ENCODE assay signal across 1 cellular context in the genomic region with DNA sequence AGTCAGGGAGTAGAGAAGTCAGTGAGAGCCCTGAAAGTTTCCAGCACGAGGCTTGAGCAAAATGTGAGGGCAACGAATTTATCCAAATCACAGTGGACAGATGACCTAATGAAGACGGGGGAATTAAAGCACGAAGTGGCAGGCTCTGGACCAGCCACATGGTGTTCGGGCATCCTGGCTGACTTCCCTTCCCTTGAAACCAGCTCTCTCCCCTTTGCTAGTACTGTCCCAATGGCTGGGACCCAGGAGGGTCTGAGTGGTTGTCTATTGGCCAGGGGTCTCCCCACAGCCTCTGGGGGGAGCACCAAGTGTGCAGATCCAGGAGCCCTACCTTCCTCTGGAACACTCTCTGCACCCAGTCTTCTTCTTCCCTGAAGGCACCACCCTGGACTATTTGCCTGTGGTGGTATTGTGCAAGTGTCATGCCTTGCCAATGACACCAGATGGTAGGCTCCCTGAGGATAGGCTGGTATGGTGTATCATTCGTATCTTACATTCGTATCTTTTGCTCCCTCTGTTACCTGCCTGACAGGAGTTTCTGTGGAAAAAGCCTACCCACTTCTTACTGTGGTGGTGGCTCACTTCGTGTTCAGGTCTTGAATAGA.
TF ChIP-seq lines count a peak whose summit lies in the region.

No MANE protein-coding gene starts in this region.

TF ChIP-seq in GM23338, 12 proteins besides CTCF, POLR2A, EP300 and RAD21 (continued from another document):
- TF ChIP-seq, protein P1, sequence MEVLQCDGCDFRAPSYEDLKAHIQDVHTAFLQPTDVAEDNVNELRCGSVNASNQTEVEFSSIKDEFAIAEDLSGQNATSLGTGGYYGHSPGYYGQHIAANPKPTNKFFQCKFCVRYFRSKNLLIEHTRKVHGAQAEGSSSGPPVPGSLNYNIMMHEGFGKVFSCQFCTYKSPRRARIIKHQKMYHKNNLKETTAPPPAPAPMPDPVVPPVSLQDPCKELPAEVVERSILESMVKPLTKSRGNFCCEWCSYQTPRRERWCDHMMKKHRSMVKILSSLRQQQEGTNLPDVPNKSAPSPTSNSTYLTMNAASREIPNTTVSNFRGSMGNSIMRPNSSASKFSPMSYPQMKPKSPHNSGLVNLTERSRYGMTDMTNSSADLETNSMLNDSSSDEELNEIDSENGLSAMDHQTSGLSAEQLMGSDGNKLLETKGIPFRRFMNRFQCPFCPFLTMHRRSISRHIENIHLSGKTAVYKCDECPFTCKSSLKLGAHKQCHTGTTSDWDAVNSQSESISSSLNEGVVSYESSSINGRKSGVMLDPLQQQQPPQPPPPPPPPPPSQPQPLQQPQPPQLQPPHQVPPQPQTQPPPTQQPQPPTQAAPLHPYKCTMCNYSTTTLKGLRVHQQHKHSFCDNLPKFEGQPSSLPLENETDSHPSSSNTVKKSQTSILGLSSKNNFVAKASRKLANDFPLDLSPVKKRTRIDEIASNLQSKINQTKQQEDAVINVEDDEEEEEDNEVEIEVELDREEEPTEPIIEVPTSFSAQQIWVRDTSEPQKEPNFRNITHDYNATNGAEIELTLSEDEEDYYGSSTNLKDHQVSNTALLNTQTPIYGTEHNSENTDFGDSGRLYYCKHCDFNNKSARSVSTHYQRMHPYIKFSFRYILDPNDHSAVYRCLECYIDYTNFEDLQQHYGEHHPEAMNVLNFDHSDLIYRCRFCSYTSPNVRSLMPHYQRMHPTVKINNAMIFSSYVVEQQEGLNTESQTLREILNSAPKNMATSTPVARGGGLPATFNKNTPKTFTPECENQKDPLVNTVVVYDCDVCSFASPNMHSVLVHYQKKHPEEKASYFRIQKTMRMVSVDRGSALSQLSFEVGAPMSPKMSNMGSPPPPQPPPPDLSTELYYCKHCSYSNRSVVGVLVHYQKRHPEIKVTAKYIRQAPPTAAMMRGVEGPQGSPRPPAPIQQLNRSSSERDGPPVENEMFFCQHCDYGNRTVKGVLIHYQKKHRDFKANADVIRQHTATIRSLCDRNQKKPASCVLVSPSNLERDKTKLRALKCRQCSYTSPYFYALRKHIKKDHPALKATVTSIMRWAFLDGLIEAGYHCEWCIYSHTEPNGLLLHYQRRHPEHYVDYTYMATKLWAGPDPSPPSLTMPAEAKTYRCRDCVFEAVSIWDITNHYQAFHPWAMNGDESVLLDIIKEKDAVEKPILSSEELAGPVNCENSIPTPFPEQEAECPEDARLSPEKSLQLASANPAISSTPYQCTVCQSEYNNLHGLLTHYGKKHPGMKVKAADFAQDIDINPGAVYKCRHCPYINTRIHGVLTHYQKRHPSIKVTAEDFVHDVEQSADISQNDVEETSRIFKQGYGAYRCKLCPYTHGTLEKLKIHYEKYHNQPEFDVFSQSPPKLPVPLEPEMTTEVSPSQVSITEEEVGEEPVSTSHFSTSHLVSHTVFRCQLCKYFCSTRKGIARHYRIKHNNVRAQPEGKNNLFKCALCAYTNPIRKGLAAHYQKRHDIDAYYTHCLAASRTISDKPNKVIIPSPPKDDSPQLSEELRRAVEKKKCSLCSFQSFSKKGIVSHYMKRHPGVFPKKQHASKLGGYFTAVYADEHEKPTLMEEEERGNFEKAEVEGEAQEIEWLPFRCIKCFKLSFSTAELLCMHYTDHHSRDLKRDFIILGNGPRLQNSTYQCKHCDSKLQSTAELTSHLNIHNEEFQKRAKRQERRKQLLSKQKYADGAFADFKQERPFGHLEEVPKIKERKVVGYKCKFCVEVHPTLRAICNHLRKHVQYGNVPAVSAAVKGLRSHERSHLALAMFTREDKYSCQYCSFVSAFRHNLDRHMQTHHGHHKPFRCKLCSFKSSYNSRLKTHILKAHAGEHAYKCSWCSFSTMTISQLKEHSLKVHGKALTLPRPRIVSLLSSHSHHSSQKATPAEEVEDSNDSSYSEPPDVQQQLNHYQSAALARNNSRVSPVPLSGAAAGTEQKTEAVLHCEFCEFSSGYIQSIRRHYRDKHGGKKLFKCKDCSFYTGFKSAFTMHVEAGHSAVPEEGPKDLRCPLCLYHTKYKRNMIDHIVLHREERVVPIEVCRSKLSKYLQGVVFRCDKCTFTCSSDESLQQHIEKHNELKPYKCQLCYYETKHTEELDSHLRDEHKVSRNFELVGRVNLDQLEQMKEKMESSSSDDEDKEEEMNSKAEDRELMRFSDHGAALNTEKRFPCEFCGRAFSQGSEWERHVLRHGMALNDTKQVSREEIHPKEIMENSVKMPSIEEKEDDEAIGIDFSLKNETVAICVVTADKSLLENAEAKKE (CRISPR knock-in tag; IDR thresholded peaks at IDR 0.05): no peak
- TF ChIP-seq CREB1 (CRISPR knock-in tag; IDR thresholded peaks at IDR 0.05; ENCODE audit: low read depth) (no peak), POLR2AphosphoS5 (IDR thresholded peaks at IDR 0.05; ENCODE audit: low read depth) (no peak), EZH2 (IDR thresholded peaks at IDR 0.05; ENCODE audit: low read depth, unreplicated experiment) (no peak), NANOG (IDR thresholded peaks at IDR 0.05; ENCODE audit: borderline replicate concordance) (no peak), ZNF114 (CRISPR knock-in tag; IDR thresholded peaks at IDR 0.05) (no peak), STAT1 (IDR thresholded peaks at IDR 0.05; ENCODE audit: unreplicated experiment) (no peak), ZNF331 (CRISPR knock-in tag; IDR thresholded peaks at IDR 0.05; ENCODE audit: low read depth) (no peak)
- TF ChIP-seq, protein P2, sequence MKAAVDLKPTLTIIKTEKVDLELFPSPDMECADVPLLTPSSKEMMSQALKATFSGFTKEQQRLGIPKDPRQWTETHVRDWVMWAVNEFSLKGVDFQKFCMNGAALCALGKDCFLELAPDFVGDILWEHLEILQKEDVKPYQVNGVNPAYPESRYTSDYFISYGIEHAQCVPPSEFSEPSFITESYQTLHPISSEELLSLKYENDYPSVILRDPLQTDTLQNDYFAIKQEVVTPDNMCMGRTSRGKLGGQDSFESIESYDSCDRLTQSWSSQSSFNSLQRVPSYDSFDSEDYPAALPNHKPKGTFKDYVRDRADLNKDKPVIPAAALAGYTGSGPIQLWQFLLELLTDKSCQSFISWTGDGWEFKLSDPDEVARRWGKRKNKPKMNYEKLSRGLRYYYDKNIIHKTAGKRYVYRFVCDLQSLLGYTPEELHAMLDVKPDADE (IDR thresholded peaks at IDR 0.05): no peak
- TF ChIP-seq, protein P3, sequence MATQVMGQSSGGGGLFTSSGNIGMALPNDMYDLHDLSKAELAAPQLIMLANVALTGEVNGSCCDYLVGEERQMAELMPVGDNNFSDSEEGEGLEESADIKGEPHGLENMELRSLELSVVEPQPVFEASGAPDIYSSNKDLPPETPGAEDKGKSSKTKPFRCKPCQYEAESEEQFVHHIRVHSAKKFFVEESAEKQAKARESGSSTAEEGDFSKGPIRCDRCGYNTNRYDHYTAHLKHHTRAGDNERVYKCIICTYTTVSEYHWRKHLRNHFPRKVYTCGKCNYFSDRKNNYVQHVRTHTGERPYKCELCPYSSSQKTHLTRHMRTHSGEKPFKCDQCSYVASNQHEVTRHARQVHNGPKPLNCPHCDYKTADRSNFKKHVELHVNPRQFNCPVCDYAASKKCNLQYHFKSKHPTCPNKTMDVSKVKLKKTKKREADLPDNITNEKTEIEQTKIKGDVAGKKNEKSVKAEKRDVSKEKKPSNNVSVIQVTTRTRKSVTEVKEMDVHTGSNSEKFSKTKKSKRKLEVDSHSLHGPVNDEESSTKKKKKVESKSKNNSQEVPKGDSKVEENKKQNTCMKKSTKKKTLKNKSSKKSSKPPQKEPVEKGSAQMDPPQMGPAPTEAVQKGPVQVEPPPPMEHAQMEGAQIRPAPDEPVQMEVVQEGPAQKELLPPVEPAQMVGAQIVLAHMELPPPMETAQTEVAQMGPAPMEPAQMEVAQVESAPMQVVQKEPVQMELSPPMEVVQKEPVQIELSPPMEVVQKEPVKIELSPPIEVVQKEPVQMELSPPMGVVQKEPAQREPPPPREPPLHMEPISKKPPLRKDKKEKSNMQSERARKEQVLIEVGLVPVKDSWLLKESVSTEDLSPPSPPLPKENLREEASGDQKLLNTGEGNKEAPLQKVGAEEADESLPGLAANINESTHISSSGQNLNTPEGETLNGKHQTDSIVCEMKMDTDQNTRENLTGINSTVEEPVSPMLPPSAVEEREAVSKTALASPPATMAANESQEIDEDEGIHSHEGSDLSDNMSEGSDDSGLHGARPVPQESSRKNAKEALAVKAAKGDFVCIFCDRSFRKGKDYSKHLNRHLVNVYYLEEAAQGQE (IDR thresholded peaks at IDR 0.05; ENCODE audit: unreplicated experiment): no peak
